ENCODE assay signal across 2 cellular contexts in genomic region chr3:33391255-33391995, GRCh38.
TF ChIP-seq lines count a peak whose summit lies in the region.

No MANE protein-coding gene starts in this region.

TF ChIP-seq in WTC11, 78 proteins besides CTCF, POLR2A, EP300 and RAD21 (continued from another document):
- TF ChIP-seq, protein P1, sequence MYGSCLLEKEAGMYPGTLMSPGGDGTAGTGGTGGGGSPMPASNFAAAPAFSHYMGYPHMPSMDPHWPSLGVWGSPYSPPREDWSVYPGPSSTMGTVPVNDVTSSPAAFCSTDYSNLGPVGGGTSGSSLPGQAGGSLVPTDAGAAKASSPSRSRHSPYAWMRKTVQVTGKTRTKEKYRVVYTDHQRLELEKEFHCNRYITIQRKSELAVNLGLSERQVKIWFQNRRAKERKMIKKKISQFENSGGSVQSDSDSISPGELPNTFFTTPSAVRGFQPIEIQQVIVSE (CRISPR knock-in tag; IDR thresholded peaks at IDR 0.05; ENCODE audit: borderline replicate concordance): no peak
- TF ChIP-seq FOXJ3 (CRISPR knock-in tag; IDR thresholded peaks at IDR 0.05; ENCODE audit: borderline replicate concordance) (no peak), JAZF1 (CRISPR knock-in tag; IDR thresholded peaks at IDR 0.05) (no peak), ZNF671 (CRISPR knock-in tag; IDR thresholded peaks at IDR 0.05) (no peak), NR1H2 (CRISPR knock-in tag; IDR thresholded peaks at IDR 0.05) (no peak), FOXP1 (CRISPR knock-in tag; IDR thresholded peaks at IDR 0.05; ENCODE audit: borderline replicate concordance) (no peak), IRF1 (CRISPR knock-in tag; IDR thresholded peaks at IDR 0.05) (no peak), TEAD4 (CRISPR knock-in tag; IDR thresholded peaks at IDR 0.05) (no peak)
- TF ChIP-seq, protein P2, sequence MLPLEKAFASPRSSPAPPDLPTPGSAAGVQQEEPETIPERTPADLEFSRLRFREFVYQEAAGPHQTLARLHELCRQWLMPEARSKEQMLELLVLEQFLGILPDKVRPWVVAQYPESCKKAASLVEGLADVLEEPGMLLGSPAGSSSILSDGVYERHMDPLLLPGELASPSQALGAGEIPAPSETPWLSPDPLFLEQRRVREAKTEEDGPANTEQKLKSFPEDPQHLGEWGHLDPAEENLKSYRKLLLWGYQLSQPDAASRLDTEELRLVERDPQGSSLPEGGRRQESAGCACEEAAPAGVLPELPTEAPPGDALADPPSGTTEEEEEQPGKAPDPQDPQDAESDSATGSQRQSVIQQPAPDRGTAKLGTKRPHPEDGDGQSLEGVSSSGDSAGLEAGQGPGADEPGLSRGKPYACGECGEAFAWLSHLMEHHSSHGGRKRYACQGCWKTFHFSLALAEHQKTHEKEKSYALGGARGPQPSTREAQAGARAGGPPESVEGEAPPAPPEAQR (CRISPR knock-in tag; IDR thresholded peaks at IDR 0.05): no peak

TF ChIP-seq in SK-N-SH, 30 proteins besides CTCF, POLR2A, EP300 and RAD21 (continued from another document):
- TF ChIP-seq ZBTB33 (IDR thresholded peaks at IDR 0.05; ENCODE audit: borderline replicate concordance, low read depth): no peak
- no peak for TF ChIP-seq EZH2phosphoT487 (IDR thresholded peaks at IDR 0.05; ENCODE audit: borderline replicate concordance, low read depth)
- no peak for TF ChIP-seq SIN3A (IDR thresholded peaks at IDR 0.05; ENCODE audit: borderline replicate concordance, low read depth, low read length)
- no peak for TF ChIP-seq MAX (IDR thresholded peaks at IDR 0.05; ENCODE audit: low read depth)
- no peak for TF ChIP-seq RFX5 (IDR thresholded peaks at IDR 0.05; ENCODE audit: low read length)
- no peak for TF ChIP-seq RXRA (IDR thresholded peaks at IDR 0.05; ENCODE audit: borderline replicate concordance, low read depth)
- TF ChIP-seq PBX3 (IDR thresholded peaks at IDR 0.05): no peak
- TF ChIP-seq TEAD4 (IDR thresholded peaks at IDR 0.05; ENCODE audit: borderline replicate concordance, insufficient read depth): no peak
- TF ChIP-seq NRF1 (IDR thresholded peaks at IDR 0.05; ENCODE audit: low read depth, low read length): no peak
- no peak for TF ChIP-seq USF1 (IDR thresholded peaks at IDR 0.05; ENCODE audit: borderline replicate concordance, low read depth)
- no peak for TF ChIP-seq JUND (IDR thresholded peaks at IDR 0.05)
- no peak for TF ChIP-seq ELF1 (IDR thresholded peaks at IDR 0.05)
